Comparison of ENCODE assay signal across 8 cellular contexts in the genomic region with DNA sequence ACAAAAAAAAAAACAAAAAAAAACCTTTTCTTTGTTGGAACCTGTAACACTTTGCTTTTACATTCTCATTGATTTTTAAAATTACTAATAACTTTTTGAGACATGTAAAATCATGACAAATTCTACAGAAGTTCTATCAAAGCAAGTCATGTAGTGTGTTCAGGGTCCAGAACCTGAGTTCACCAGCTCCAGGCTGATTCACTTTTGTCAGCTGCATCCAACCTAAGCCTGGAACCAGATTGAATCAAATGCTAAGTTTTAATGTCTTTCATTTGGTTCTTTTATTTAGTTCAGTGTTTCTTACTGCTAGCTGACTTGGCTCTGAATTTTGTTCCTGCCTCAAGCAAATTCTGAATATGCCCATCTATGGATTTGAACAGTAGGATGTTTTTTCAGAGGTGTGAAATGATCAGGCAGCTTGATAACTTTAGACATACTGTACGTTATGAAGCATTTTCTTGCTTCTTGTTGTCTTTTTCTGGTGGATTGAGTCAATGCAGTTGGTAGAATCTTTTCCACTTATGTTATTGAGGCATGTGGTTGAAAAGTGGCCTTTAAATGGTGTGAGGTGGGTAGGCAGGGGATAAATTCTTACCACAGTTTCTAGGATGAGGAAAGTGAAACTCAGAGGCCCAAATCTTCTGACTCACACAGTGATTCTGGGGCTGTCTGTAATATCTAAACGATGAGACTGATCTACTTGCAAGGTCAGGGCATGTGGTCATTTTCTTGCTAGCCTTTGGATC.
A peak's percentile ranks its signal among the peaks of the same experiment; 100 is the strongest.
DNase-seq lines count a peak whose midpoint lies in the region; ATAC-seq, FAIRE-seq and TF ChIP-seq lines count a peak whose summit lies in the region.
"Not testable (repeated sequence)": the region's sequence is repeated elsewhere in the genome, so short reads cannot be mapped to it uniquely, and the experiment has no call there.

No MANE protein-coding gene starts in this region.

- H3K27ac ChIP-seq in Panc1 (ENCODE audit: low read length); GM12878 (ENCODE audit: control insufficient read depth, insufficient read depth); lower lobe of right lung; aorta (ENCODE audit: low read depth in 1 of 2, low read length in 2 of 2): not testable (repeated sequence)

- not testable (repeated sequence) for H2AFZ ChIP-seq in GM12878 (ENCODE audit: control insufficient read depth, low read depth, low read length)

- FAIRE-seq in GM12878 (lab: Jason Lieb, UNC), result not testable (repeated sequence)

- H3K4me1 ChIP-seq in Panc1 (ENCODE audit: control insufficient read depth, insufficient read depth, low read length); GM12878 (ENCODE audit: control insufficient read depth, insufficient read depth, low read length); lower lobe of right lung; aorta (ENCODE audit: control insufficient read depth in 1 of 2, insufficient read depth in 2 of 2, low read length in 2 of 2): not testable (repeated sequence)

- TF ChIP-seq RAD21 in GM12878 (IDR thresholded peaks at IDR 0.05; ENCODE audit: insufficient read depth, low read depth, low read length), result not testable (repeated sequence)

- TF ChIP-seq EP300 in GM12878 (IDR thresholded peaks at IDR 0.05; ENCODE audit: borderline replicate concordance in 1 of 2, control insufficient read depth in 1 of 2, low read depth in 2 of 2, low read length in 2 of 2), result not testable (repeated sequence)

- WGBS in GM12878 (ENCODE audit: insufficient coverage, insufficient replicate concordance, low lambda C conversion rate, missing lambda C conversion rate), result no CpG with 5 or more reads among the region's 2 CpGs
- no CpG with 5 or more reads among the region's 2 CpGs for WGBS in aorta, 2 donors

- intact Hi-C loops in Panc1 (cut with micrococcal nuclease; ENCODE audit: unreplicated experiment); GM12878 (cut with micrococcal nuclease; ENCODE audit: unreplicated experiment); lower lobe of right lung (cut with DNase I); aorta (cut with DNase I): not testable (repeated sequence)

- not testable (repeated sequence) for H3K4me2 ChIP-seq in GM12878 (ENCODE audit: control insufficient read depth, insufficient read depth)

- not testable (repeated sequence) for H3K9ac ChIP-seq in GM12878 (ENCODE audit: control insufficient read depth, insufficient read depth, low read length)

- not testable (repeated sequence) for H3K4me3 ChIP-seq in Panc1 (ENCODE audit: low read depth in 2 of 2, low read length in 2 of 2); GM12878; lower lobe of right lung; aorta (ENCODE audit: low read length in 2 of 2)

- ATAC-seq in GM18858 (IDR thresholded peaks at IDR 0.05; ENCODE audit: unreplicated experiment) (peak; percentile 61), GM21447 (IDR thresholded peaks at IDR 0.05; ENCODE audit: unreplicated experiment) (peak; percentile 76), HG02759 (IDR thresholded peaks at IDR 0.05; ENCODE audit: unreplicated experiment) (peak; percentile 61), HG03159 (IDR thresholded peaks at IDR 0.05; ENCODE audit: unreplicated experiment) (peak; percentile 72), Panc1 (peak; percentile 78), GM12878 (peak; percentile 91), lower lobe of right lung (peak; percentile 51 to 52), aorta (ENCODE audit: low FRiP score) (peak; percentile 67)

- RAD21 ChIA-PET in GM12878 (lab: Charles Lee; ENCODE audit: unreplicated experiment), result not testable (repeated sequence)

- H3K9me3 ChIP-seq in Panc1 (ENCODE audit: control insufficient read depth, insufficient read depth, low read depth, low read length); GM12878 (replicated peaks; ENCODE audit: control insufficient read depth, insufficient read depth, low read length); lower lobe of right lung; aorta (ENCODE audit: control insufficient read depth, low read length): not testable (repeated sequence)

- TF ChIP-seq CTCF in Panc1 (IDR thresholded peaks at IDR 0.05); GM12878 (IDR thresholded peaks at IDR 0.05 in 2 of 3, conservative IDR thresholded peaks at IDR 0.05 in 1 of 3; ENCODE audit: control insufficient read depth in 2 of 3, extremely low read depth in 1 of 3, insufficient read depth in 1 of 3, low read depth in 3 of 3, low read length in 3 of 3); lower lobe of right lung (IDR thresholded peaks at IDR 0.05): not testable (repeated sequence)

- POLR2A ChIA-PET in Panc1 (lab: Charles Lee); GM12878 (lab: Charles Lee): not testable (repeated sequence)

- CTCF ChIA-PET in Panc1 (lab: Charles Lee); GM12878 (lab: Yijun Ruan, JAX): not testable (repeated sequence)

- in situ Hi-C loops in Panc1 (cut with HindIII; ENCODE audit: low pct_unique_long_range_greater_than_20kb, low sequenced_read_pairs); GM12878 (cut with MboI): not testable (repeated sequence)

- TF ChIP-seq POLR2A in GM12878 (IDR thresholded peaks at IDR 0.05; ENCODE audit: low read depth, low read length), result not testable (repeated sequence)

- BruUV-seq in Panc1 (replicated peaks; lab: Mats Ljungman, UMichigan); GM12878 (replicated peaks; lab: Mats Ljungman, UMichigan): not testable (repeated sequence)

- not testable (repeated sequence) for H3K36me3 ChIP-seq in Panc1 (ENCODE audit: control insufficient read depth, insufficient read depth, low read length); GM12878 (ENCODE audit: control insufficient read depth in 2 of 2, insufficient read depth in 2 of 2, low read length in 1 of 2); lower lobe of right lung; aorta (ENCODE audit: control insufficient read depth in 1 of 2, insufficient read depth in 2 of 2, low read length in 1 of 2)

- not testable (repeated sequence) for H3K79me2 ChIP-seq in GM12878 (ENCODE audit: control insufficient read depth, insufficient read depth, low read length)

- SMC1A ChIA-PET in GM12878 (lab: Charles Lee; ENCODE audit: uncharacterized antibody, unreplicated experiment), result not testable (repeated sequence)

- not testable (repeated sequence) for H3K27me3 ChIP-seq in Panc1 (ENCODE audit: control insufficient read depth, insufficient read depth, low read length); GM12878 (replicated peaks in 1 of 2; ENCODE audit: control insufficient read depth in 2 of 2, insufficient read depth in 2 of 2, low read length in 1 of 2); lower lobe of right lung (ENCODE audit: low read depth); aorta (ENCODE audit: control insufficient read depth in 1 of 2, insufficient read depth in 2 of 2, low read length in 1 of 2)

- not testable (repeated sequence) for H4K20me1 ChIP-seq in GM12878 (ENCODE audit: control insufficient read depth, insufficient read depth)

- not testable (repeated sequence) for DNase-seq in Panc1 (ENCODE audit: low read depth, low spot score); GM12878 (ENCODE audit: low read depth, low spot score); lower lobe of right lung; aorta
